In the genomic region with DNA sequence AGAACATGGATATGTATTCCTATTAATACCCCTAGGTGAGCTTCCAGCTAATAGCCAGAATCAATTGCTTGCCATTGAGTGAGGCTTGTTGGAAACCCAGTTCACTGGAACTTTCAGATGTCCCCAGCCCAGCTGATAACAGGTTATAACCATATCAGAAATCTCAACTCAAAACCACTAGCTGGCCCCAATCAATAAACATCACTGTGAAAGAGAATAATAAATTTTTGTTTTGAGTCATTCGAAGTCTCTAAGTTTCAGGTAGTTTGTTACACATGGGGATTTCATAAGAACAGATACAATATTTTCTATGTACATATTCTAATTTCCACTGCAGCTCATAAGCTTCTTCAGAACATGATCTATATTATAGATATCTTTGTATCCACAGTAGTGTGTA, we compare ENCODE assay signal across 1 cellular context.
A peak's percentile ranks its signal among the peaks of the same experiment; 100 is the strongest.
TF ChIP-seq lines count a peak whose summit lies in the region.

No MANE protein-coding gene starts in this region.

TF ChIP-seq in GM12878, 131 proteins besides CTCF, POLR2A, EP300 and RAD21 (continued from another document):
- TF ChIP-seq, protein P1, sequence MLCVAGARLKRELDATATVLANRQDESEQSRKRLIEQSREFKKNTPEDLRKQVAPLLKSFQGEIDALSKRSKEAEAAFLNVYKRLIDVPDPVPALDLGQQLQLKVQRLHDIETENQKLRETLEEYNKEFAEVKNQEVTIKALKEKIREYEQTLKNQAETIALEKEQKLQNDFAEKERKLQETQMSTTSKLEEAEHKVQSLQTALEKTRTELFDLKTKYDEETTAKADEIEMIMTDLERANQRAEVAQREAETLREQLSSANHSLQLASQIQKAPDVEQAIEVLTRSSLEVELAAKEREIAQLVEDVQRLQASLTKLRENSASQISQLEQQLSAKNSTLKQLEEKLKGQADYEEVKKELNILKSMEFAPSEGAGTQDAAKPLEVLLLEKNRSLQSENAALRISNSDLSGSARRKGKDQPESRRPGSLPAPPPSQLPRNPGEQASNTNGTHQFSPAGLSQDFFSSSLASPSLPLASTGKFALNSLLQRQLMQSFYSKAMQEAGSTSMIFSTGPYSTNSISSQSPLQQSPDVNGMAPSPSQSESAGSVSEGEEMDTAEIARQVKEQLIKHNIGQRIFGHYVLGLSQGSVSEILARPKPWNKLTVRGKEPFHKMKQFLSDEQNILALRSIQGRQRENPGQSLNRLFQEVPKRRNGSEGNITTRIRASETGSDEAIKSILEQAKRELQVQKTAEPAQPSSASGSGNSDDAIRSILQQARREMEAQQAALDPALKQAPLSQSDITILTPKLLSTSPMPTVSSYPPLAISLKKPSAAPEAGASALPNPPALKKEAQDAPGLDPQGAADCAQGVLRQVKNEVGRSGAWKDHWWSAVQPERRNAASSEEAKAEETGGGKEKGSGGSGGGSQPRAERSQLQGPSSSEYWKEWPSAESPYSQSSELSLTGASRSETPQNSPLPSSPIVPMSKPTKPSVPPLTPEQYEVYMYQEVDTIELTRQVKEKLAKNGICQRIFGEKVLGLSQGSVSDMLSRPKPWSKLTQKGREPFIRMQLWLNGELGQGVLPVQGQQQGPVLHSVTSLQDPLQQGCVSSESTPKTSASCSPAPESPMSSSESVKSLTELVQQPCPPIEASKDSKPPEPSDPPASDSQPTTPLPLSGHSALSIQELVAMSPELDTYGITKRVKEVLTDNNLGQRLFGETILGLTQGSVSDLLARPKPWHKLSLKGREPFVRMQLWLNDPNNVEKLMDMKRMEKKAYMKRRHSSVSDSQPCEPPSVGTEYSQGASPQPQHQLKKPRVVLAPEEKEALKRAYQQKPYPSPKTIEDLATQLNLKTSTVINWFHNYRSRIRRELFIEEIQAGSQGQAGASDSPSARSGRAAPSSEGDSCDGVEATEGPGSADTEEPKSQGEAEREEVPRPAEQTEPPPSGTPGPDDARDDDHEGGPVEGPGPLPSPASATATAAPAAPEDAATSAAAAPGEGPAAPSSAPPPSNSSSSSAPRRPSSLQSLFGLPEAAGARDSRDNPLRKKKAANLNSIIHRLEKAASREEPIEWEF (IDR thresholded peaks at IDR 0.05; ENCODE audit: insufficient replicate concordance, low read depth, low read length) = peak; percentile 73
